In genomic region chr4:153222162-153222789, GRCh38 we compare ENCODE assay signal across 8 cellular contexts. TPM values are rescaled to one million over a fixed set of nuclear protein-coding genes. Genes with fewer than 3 reads are reported as not detected.
DNase-seq lines count a peak whose midpoint lies in the region; ATAC-seq, FAIRE-seq and TF ChIP-seq lines count a peak whose summit lies in the region.

No MANE protein-coding gene starts in this region.

- peak overlapping the region; percentile 65 for H2AFZ ChIP-seq in PC-3 (ENCODE audit: low read length)
- peak overlapping the region; percentile 96 for H2AFZ ChIP-seq in astrocyte (ENCODE audit: low read depth, low read length)
- H2AFZ ChIP-seq in trophoblast cell (ENCODE audit: insufficient read depth, low read length, poor library complexity), result peak overlapping the region; percentile 88

- H2BK12ac ChIP-seq in trophoblast cell (ENCODE audit: low read length), result no peak overlapping the region

- peak overlapping the region; percentile 80 for H3K27ac ChIP-seq in PC-3 (ENCODE audit: low read length)
- H3K27ac ChIP-seq in astrocyte (ENCODE audit: low read depth, low read length), result peak overlapping the region; percentile 82
- peak overlapping the region; percentile 91 to 93 for H3K27ac ChIP-seq in right atrium auricular region
- peak overlapping the region; percentile 74 for H3K27ac ChIP-seq in trophoblast cell (ENCODE audit: low read depth, low read length)

- no peak overlapping the region for H2BK120ac ChIP-seq in trophoblast cell (ENCODE audit: insufficient read depth, low read length, poor library complexity)

- BruUV-seq in PC-3 (replicated peaks; lab: Mats Ljungman, UMichigan), result no TSS peak

- H3K4me3 ChIP-seq in PC-3 (ENCODE audit: low read length), result peak overlapping the region; percentile 70
- H3K4me3 ChIP-seq in astrocyte (ENCODE audit: insufficient read depth, low read depth, low read length), result peak overlapping the region; percentile 74
- H3K4me3 ChIP-seq in right atrium auricular region, result peak overlapping the region; percentile 57 to 70
- H3K4me3 ChIP-seq in trophoblast cell (ENCODE audit: low read depth, low read length), result peak overlapping the region; percentile 81

- FAIRE-seq in astrocyte (lab: Jason Lieb, UNC), result peak; percentile 20

- peaks cover 2% of the 10 kb centered on the region for H3K36me3 Mint-ChIP-seq in astrocyte (ENCODE audit: low read depth, unreplicated experiment)

- no peak overlapping the region for H2BK5ac ChIP-seq in trophoblast cell (ENCODE audit: low read depth, low read length, poor library complexity)

- H4K91ac ChIP-seq in trophoblast cell (ENCODE audit: low read depth, low read length), result peak overlapping the region; percentile 84

- H3K9me2 ChIP-seq in PC-3 (replicated peaks; ENCODE audit: low read length), result no peaks in the 10 kb centered on the region

- H4K20me1 ChIP-seq in PC-3 (ENCODE audit: low read length) (peaks cover 13% of the 10 kb centered on the region; the same call in 1 of the 2 replicates), astrocyte (ENCODE audit: insufficient read depth, low read length) (peaks cover 13% of the 10 kb centered on the region)

- CTCF ChIA-PET in PC-3 (lab: Charles Lee), result no interaction called here

- H3K4me3 Mint-ChIP-seq in astrocyte (ENCODE audit: unreplicated experiment), result peak overlapping the region; percentile 94

- peak overlapping the region; percentile 74 for H3K9ac ChIP-seq in PC-3 (ENCODE audit: low read length)
- H3K9ac ChIP-seq in astrocyte (ENCODE audit: low read length), result peak overlapping the region; percentile 88
- no peak overlapping the region for H3K9ac ChIP-seq in trophoblast cell (ENCODE audit: low read length)

- peak overlapping the region; percentile 94 for H3K14ac ChIP-seq in trophoblast cell (ENCODE audit: low read length)

- H2AK5ac ChIP-seq in trophoblast cell (ENCODE audit: low read length), result no peak overlapping the region

- TF ChIP-seq CTCF in PC-3 (conservative IDR thresholded peaks at IDR 0.05; ENCODE audit: low read depth, low read length), result no peak
- TF ChIP-seq CTCF in astrocyte (IDR thresholded peaks at IDR 0.05; ENCODE audit: insufficient read depth, low read depth, low read length), result no peak
- no peak for TF ChIP-seq CTCF in right atrium auricular region (IDR thresholded peaks at IDR 0.05)

- ATAC-seq in HG03025 (IDR thresholded peaks at IDR 0.05; ENCODE audit: low FRiP score, unreplicated experiment) (peak; percentile 39), PC-3 (peak; percentile 79)

- H3K18ac ChIP-seq in trophoblast cell (ENCODE audit: low read length), result no peak overlapping the region

- peak overlapping the region; percentile 84 for H3K4me2 ChIP-seq in PC-3 (ENCODE audit: low read length)
- peak overlapping the region; percentile 92 for H3K4me2 ChIP-seq in astrocyte (ENCODE audit: low read length)
- H3K4me2 ChIP-seq in trophoblast cell (ENCODE audit: low read length), result peak overlapping the region; percentile 97

- peaks cover 10% of the 10 kb centered on the region for H3K79me1 ChIP-seq in trophoblast cell (ENCODE audit: low read length)

- H3K9me3 Mint-ChIP-seq in astrocyte (ENCODE audit: unreplicated experiment), result no peaks in the 10 kb centered on the region

- H3K27me3 ChIP-seq in PC-3 (ENCODE audit: low read length) (no peaks in the 10 kb centered on the region), astrocyte (ENCODE audit: insufficient read depth, low read length) (no peaks in the 10 kb centered on the region), right atrium auricular region (no peaks in the 10 kb centered on the region), trophoblast cell (ENCODE audit: insufficient read depth, low read length) (no peaks in the 10 kb centered on the region)

- H3K4ac ChIP-seq in trophoblast cell (ENCODE audit: low read depth, low read length), result peak overlapping the region; percentile 33

- H3K36me3 ChIP-seq in PC-3 (ENCODE audit: low read depth, low read length) (no peaks in the 10 kb centered on the region), astrocyte (ENCODE audit: insufficient read depth, low read length) (no peaks in the 10 kb centered on the region), right atrium auricular region (no peaks in the 10 kb centered on the region), trophoblast cell (ENCODE audit: control insufficient read depth in 1 of 2, insufficient read depth in 2 of 2, low read length in 2 of 2) (no peaks in the 10 kb centered on the region)

- H4K8ac ChIP-seq in trophoblast cell (ENCODE audit: low read depth, low read length), result peak overlapping the region; percentile 64

- H3K4me1 ChIP-seq in PC-3 (ENCODE audit: insufficient read depth, low read length) (peaks cover 38% of the 10 kb centered on the region), astrocyte (ENCODE audit: insufficient read depth, low read length) (peaks cover 11% of the 10 kb centered on the region), right atrium auricular region (peaks cover 0 to 30% of the 10 kb centered on the region in 2 donors), trophoblast cell (ENCODE audit: control insufficient read depth in 1 of 2, insufficient read depth in 2 of 2, low read length in 2 of 2) (peaks cover 8% of the 10 kb centered on the region in 2 experiments)

- H3K79me2 ChIP-seq in PC-3 (ENCODE audit: low read length) (peaks cover 39% of the 10 kb centered on the region), astrocyte (ENCODE audit: insufficient read depth, low read length) (peaks cover 31% of the 10 kb centered on the region), trophoblast cell (ENCODE audit: control insufficient read depth, insufficient read depth, low read length, poor library complexity) (peaks cover 6% of the 10 kb centered on the region)

- peak; percentile 40 for DNase-seq in stimulated activated CD4-positive, alpha-beta T cell treated with anti-CD3 and anti-CD28 coated beads, Interleukin-15, amount 100 ng/mL, for 24 hours
- no peak for DNase-seq in stimulated activated CD4-positive, alpha-beta T cell treated with anti-CD3 and anti-CD28 coated beads, Interleukin-12 subunit alpha, Interleukin-12 subunit beta, amount 100 ng/mL, for 4 hours
- DNase-seq in PC-3 (peak; percentile 79), astrocyte (ENCODE audit: low read depth) (peak; percentile 79), right atrium auricular region (ENCODE audit: low spot score) (peak; percentile 80), trophoblast cell (peak; percentile 42 to 60), OCI-M2 (lab: John Stamatoyannopoulos, UW; ENCODE audit: unreplicated experiment) (no peak)

- POLR2A ChIA-PET in PC-3 (lab: Charles Lee; ENCODE audit: unreplicated experiment), result interaction anchor here (0.6 to 1.1 kb wide), 3 partner anchors 19 to 93 kb away, joined by 3 to 7 read pairs (median 3); no protein-coding TSS in a partner anchor

- H3K27me3 Mint-ChIP-seq in astrocyte (ENCODE audit: low read depth, unreplicated experiment), result no peaks in the 10 kb centered on the region

- peak overlapping the region; percentile 79 for H3K27ac Mint-ChIP-seq in astrocyte (ENCODE audit: unreplicated experiment)

- peaks cover 14% of the 10 kb centered on the region for H3K4me1 Mint-ChIP-seq in astrocyte (ENCODE audit: low read depth, unreplicated experiment)

- H4K12ac ChIP-seq in trophoblast cell (ENCODE audit: low read depth, low read length), result no peak overlapping the region

- no peak overlapping the region for H3K23ac ChIP-seq in trophoblast cell (ENCODE audit: low read length)

- H3K9me3 ChIP-seq in PC-3 (ENCODE audit: low read length) (no peaks in the 10 kb centered on the region), astrocyte (ENCODE audit: insufficient read depth, low read depth, low read length) (no peaks in the 10 kb centered on the region), right atrium auricular region (no peaks in the 10 kb centered on the region), trophoblast cell (ENCODE audit: insufficient read depth, low read depth, low read length) (no peaks in the 10 kb centered on the region)

- intact Hi-C loops in PC-3 (cut with micrococcal nuclease), result loop anchor here (1.0 kb wide), 1 partner anchor 12 kb away; no protein-coding TSS in a partner anchor

- WGBS in trophoblast cell (ENCODE audit: extremely low coverage, insufficient coverage, insufficient read length), result no CpG with 5 or more reads among the region's 28 CpGs

- H3F3A ChIP-seq in PC-3 (ENCODE audit: low read length, unreplicated experiment), result no peaks in the 10 kb centered on the region

RNA-seq across cellular contexts. Expression of gene TRIM2, which starts 18.0 kb away (rescaled TPM):
- total RNA-seq in PC-3 (2014; rRNA removed), result 18.9 and 20.2 TPM in 2 replicates
- total RNA-seq in astrocyte, result 46.4 and 51.8 TPM in 2 replicates
- 10 to 100 TPM; 17.7 to 29.9 TPM for total RNA-seq in right atrium auricular region
- 3.4 and 4.1 TPM in 2 replicates for polyA plus RNA-seq in trophoblast cell (2013)

Comparison
In these comparisons a context has a peak if more than half of its experiments do, and no peak if none do; other contexts are left out.
1. DNase-seq: peak in stimulated activated CD4-positive, alpha-beta T cell treated with anti-CD3 and anti-CD28 coated beads, Interleukin-15, amount 100 ng/mL, for 24 hours (single experiment), PC-3 (single experiment), astrocyte (single experiment), right atrium auricular region (single experiment) and trophoblast cell (2 of 2); none in stimulated activated CD4-positive, alpha-beta T cell treated with anti-CD3 and anti-CD28 coated beads, Interleukin-12 subunit alpha, Interleukin-12 subunit beta, amount 100 ng/mL, for 4 hours (single experiment) and OCI-M2 (single experiment).
2. Peak in every context shown above with its lines, with median percentiles within 50 percentile points of each other: H2AFZ ChIP-seq, H3K27ac ChIP-seq, H3K4me2 ChIP-seq and H3K4me3 ChIP-seq.